ENCODE assay signal across 11 cellular contexts in genomic region chr1:41504126-41505035, GRCh38. TPM values are rescaled to one million over a fixed set of nuclear protein-coding genes. Genes with fewer than 3 reads are reported as not detected.
DNase-seq lines count a peak whose midpoint lies in the region; ATAC-seq, FAIRE-seq and TF ChIP-seq lines count a peak whose summit lies in the region.
"Had no signal": no experiment of that assay in that cellular context is flagged by ENCODE, and none has a peak within 500 bp of the region (broad histone marks: within the 10 kb centered on the region; RNA-seq: fewer than 3 reads in every experiment).

No MANE protein-coding gene starts in this region.

- POLR2A ChIA-PET in K562 (lab: Yijun Ruan, JAX), result no interaction called here
- POLR2A ChIA-PET in CD4-positive, alpha-beta T cell (lab: Charles Lee), result no interaction called here

- H3K36me3 Mint-ChIP-seq in neural progenitor cell, result no peaks in the 10 kb centered on the region
- no peaks in the 10 kb centered on the region for H3K36me3 Mint-ChIP-seq in CD4-positive, alpha-beta T cell (ENCODE audit: low read depth)

- H3K4me3 ChIP-seq in K562, result no peak overlapping the region
- no peak overlapping the region for H3K4me3 ChIP-seq in neural progenitor cell

- CTCF ChIA-PET in K562 (lab: Yijun Ruan, JAX; ENCODE audit: low intra/inter-chr PET ratio), result no interaction called here
- CTCF ChIA-PET in CD4-positive, alpha-beta T cell (lab: Charles Lee), result no interaction called here

- H3K9me3 Mint-ChIP-seq in neural progenitor cell, result no peaks in the 10 kb centered on the region
- H3K9me3 Mint-ChIP-seq in CD4-positive, alpha-beta T cell, result no peaks in the 10 kb centered on the region
- H3K9me3 Mint-ChIP-seq: activated naive CD4-positive, alpha-beta T cell treated with anti-CD3 and anti-CD28 coated beads for 36 hours; stimulated activated naive CD8-positive, alpha-beta T cell treated with anti-CD3 and anti-CD28 coated beads, Interleukin-15, amount 100 ng/mL, for 72 hours had no signal

- H3K79me2 ChIP-seq in K562 (ENCODE audit: control insufficient read depth, insufficient read depth, low read length) (no peaks in the 10 kb centered on the region), neural progenitor cell (ENCODE audit: low read depth) (no peaks in the 10 kb centered on the region)

- H3K4me3 Mint-ChIP-seq in neural progenitor cell, result no peak overlapping the region
- H3K4me3 Mint-ChIP-seq in CD4-positive, alpha-beta T cell, result no peak overlapping the region
- H3K4me3 Mint-ChIP-seq: activated naive CD4-positive, alpha-beta T cell treated with anti-CD3 and anti-CD28 coated beads for 36 hours; stimulated activated naive CD8-positive, alpha-beta T cell treated with anti-CD3 and anti-CD28 coated beads, Interleukin-15, amount 100 ng/mL, for 72 hours had no signal

- peak overlapping the region; percentile 32 for H3K27ac Mint-ChIP-seq in neural progenitor cell
- H3K27ac Mint-ChIP-seq in CD4-positive, alpha-beta T cell, result no peak overlapping the region
- H3K27ac Mint-ChIP-seq: activated naive CD4-positive, alpha-beta T cell treated with anti-CD3 and anti-CD28 coated beads for 36 hours had no signal

- no peaks in the 10 kb centered on the region for H3K27me3 Mint-ChIP-seq in neural progenitor cell (ENCODE audit: insufficient read depth, low read depth)
- no peaks in the 10 kb centered on the region for H3K27me3 Mint-ChIP-seq in CD4-positive, alpha-beta T cell
- H3K27me3 Mint-ChIP-seq: stimulated activated naive CD8-positive, alpha-beta T cell treated with anti-CD3 and anti-CD28 coated beads, Interleukin-15, amount 100 ng/mL, for 72 hours had no signal

- ATAC-seq in K562, result peak; percentile 33
- no peak for ATAC-seq in CD4-positive, alpha-beta T cell (ENCODE audit: poor library complexity)
- no peak for ATAC-seq in GM18505 (IDR thresholded peaks at IDR 0.05; ENCODE audit: unreplicated experiment)
- ATAC-seq: stimulated activated naive CD8-positive, alpha-beta T cell treated with anti-CD3 and anti-CD28 coated beads, Interleukin-15, amount 100 ng/mL, for 72 hours had no signal

- H3F3A ChIP-seq in neural progenitor cell (ENCODE audit: low read depth), result peaks cover 3% of the 10 kb centered on the region

- peaks cover 5 to 6% of the 10 kb centered on the region in 2 experiments; a peak in 3 of 5 replicates for H3K4me1 ChIP-seq in K562 (replicated peaks in 1 of 2; ENCODE audit: control insufficient read depth in 2 of 2, insufficient read depth in 2 of 2, low read length in 2 of 2)
- H3K4me1 ChIP-seq in neural progenitor cell, result peaks cover 6% of the 10 kb centered on the region

- H3K36me3 ChIP-seq in K562 (ENCODE audit: control insufficient read depth, insufficient read depth, low read length) (no peaks in the 10 kb centered on the region), neural progenitor cell (no peaks in the 10 kb centered on the region)

- H3K9ac ChIP-seq in K562 (ENCODE audit: insufficient read depth in 1 of 2, low read depth in 2 of 2, low read length in 2 of 2) (0 out of 4 replicates have a peak overlapping the region, but pooled peaks of 1 of the 2 experiments have one; percentile 17), neural progenitor cell (no peak overlapping the region)

- peaks cover 34 to 61% of the 10 kb centered on the region in 2 experiments for H3K27me3 ChIP-seq in K562 (ENCODE audit: control insufficient read depth in 2 of 2, insufficient read depth in 2 of 2, low read length in 2 of 2)
- H3K27me3 ChIP-seq in neural progenitor cell, result no peaks in the 10 kb centered on the region
- H3K27me3 ChIP-seq in CD4-positive, alpha-beta T cell (ENCODE audit: control insufficient read depth, insufficient read depth, low read length), result no peaks in the 10 kb centered on the region

- no peaks in the 10 kb centered on the region for H3K9me1 ChIP-seq in K562 (ENCODE audit: control insufficient read depth, insufficient read depth, low read length)

- DNase-seq in NCI-H146 (lab: John Stamatoyannopoulos, UW) (peak; percentile 40), NCI-H146 treated with DMSO at 0.1 percent for 48 hours (lab: John Stamatoyannopoulos, UW; ENCODE audit: unreplicated experiment) (no peak), NCI-H2196 treated with DMSO at 0.1 percent for 48 hours (lab: John Stamatoyannopoulos, UW; ENCODE audit: unreplicated experiment) (peak; percentile 88), K562 (ENCODE audit: extremely low read depth in 1 of 4, low spot score in 3 of 4) (peak in 2 of 4 experiments; percentile 29 to 45), neural progenitor cell (ENCODE audit: low spot score) (no peak), T-helper 1 cell (no peak)
- no peak for DNase-seq in CD4-positive, alpha-beta T cell
- DNase-seq: activated naive CD4-positive, alpha-beta T cell treated with anti-CD3 and anti-CD28 coated beads for 36 hours; hippocampal formation; stimulated activated naive CD8-positive, alpha-beta T cell treated with anti-CD3 and anti-CD28 coated beads, Interleukin-15, amount 100 ng/mL, for 72 hours had no signal

- FAIRE-seq in K562 (lab: Jason Lieb, UNC), result peak; percentile 77

- H3K4me2 ChIP-seq in K562 (ENCODE audit: insufficient read depth, low read length) (peak overlapping the region; percentile 26; the same call in 1 of the 2 replicates), neural progenitor cell (no peak overlapping the region)

- no peak for TF ChIP-seq POLR2A in K562 (conservative IDR thresholded peaks at IDR 0.05)
- TF ChIP-seq POLR2A in GM18505 (IDR thresholded peaks at IDR 0.05; ENCODE audit: borderline replicate concordance, extremely low read depth, insufficient read depth, insufficient read length), result no peak

- no TSS peak for BruUV-seq in K562 (replicated peaks; lab: Mats Ljungman, UMichigan)

- H2AFZ ChIP-seq in K562 (ENCODE audit: low read depth, low read length) (no peak overlapping the region), neural progenitor cell (replicated peaks) (no peak overlapping the region)

- H3K4me1 Mint-ChIP-seq in neural progenitor cell, result peaks cover 33% of the 10 kb centered on the region
- peaks cover 10% of the 10 kb centered on the region for H3K4me1 Mint-ChIP-seq in CD4-positive, alpha-beta T cell (ENCODE audit: low read depth)

- 10% methylated on average over 15 of the region's 15 CpGs for WGBS in K562 (ENCODE audit: insufficient coverage, low coverage, missing lambda C conversion rate)

- in situ Hi-C loops in K562 (cut with MboI), result no loop called here

- intact Hi-C loops in K562 (cut with micrococcal nuclease), result no loop called here
- intact Hi-C loops in CD4-positive, alpha-beta T cell (cut with DNase I, micrococcal nuclease), result no loop called here

- H3K9me3 ChIP-seq in K562 (replicated peaks; ENCODE audit: control insufficient read depth, insufficient read depth, low read depth, low read length) (no peaks in the 10 kb centered on the region), neural progenitor cell (ENCODE audit: low read depth) (no peaks in the 10 kb centered on the region)
- no peaks in the 10 kb centered on the region for H3K9me3 ChIP-seq in CD4-positive, alpha-beta T cell (ENCODE audit: control insufficient read depth, low read length)

- no peak for TF ChIP-seq EP300 in K562 (IDR thresholded peaks at IDR 0.05; ENCODE audit: low read length)

- no peaks in the 10 kb centered on the region; the same call in 1 of the 2 replicates for H4K20me1 ChIP-seq in K562 (replicated peaks; ENCODE audit: control insufficient read depth, insufficient read depth, low read length)
- no peaks in the 10 kb centered on the region for H4K20me1 ChIP-seq in neural progenitor cell (ENCODE audit: low read depth)

- TF ChIP-seq RAD21 in K562 (CRISPR knock-in tag; conservative IDR thresholded peaks at IDR 0.05 in 1 of 2, IDR thresholded peaks at IDR 0.05 in 1 of 2), result no peak

- H3K27ac ChIP-seq in K562 (ENCODE audit: extremely low read depth, low read depth, low read length) (no peak overlapping the region), neural progenitor cell (no peak overlapping the region)
- H3K27ac ChIP-seq in CD4-positive, alpha-beta T cell (ENCODE audit: low read depth, low read length), result no peak overlapping the region

- TF ChIP-seq CTCF in K562 (IDR thresholded peaks at IDR 0.05 in 2 of 3, conservative IDR thresholded peaks at IDR 0.05 in 1 of 3; ENCODE audit: insufficient read depth in 2 of 3, low read depth in 1 of 3, low read length in 3 of 3) (no peak), neural progenitor cell (IDR thresholded peaks at IDR 0.05) (no peak)
- no peak for TF ChIP-seq CTCF in CD4-positive, alpha-beta T cell (IDR thresholded peaks at IDR 0.05)

TF ChIP-seq in K562, 482 proteins besides CTCF, POLR2A, EP300 and RAD21 (continues in another document):
- TF ChIP-seq SRF (CRISPR knock-in tag; IDR thresholded peaks at IDR 0.05) (no peak), JUN (IDR thresholded peaks at IDR 0.05; ENCODE audit: borderline replicate concordance, low read depth, low read length) (0 out of 2 replicates have a peak, but pooled peaks have one; percentile 15), JUN (CRISPR knock-in tag; IDR thresholded peaks at IDR 0.05; ENCODE audit: borderline replicate concordance) (no peak), PTBP1 (IDR thresholded peaks at IDR 0.05; ENCODE audit: low read depth, low read length) (no peak), CTBP1 (IDR thresholded peaks at IDR 0.05; ENCODE audit: borderline replicate concordance) (peak; percentile 54; the same call in 1 of the 2 replicates), RBFOX2 (IDR thresholded peaks at IDR 0.05; ENCODE audit: low read depth, low read length) (no peak), SIX5 (IDR thresholded peaks at IDR 0.05; ENCODE audit: borderline replicate concordance in 1 of 2, insufficient read depth in 1 of 2, low read depth in 1 of 2, low read length in 2 of 2) (no peak), SMARCC2 (IDR thresholded peaks at IDR 0.05; ENCODE audit: low read depth) (no peak), NFIC (IDR thresholded peaks at IDR 0.05) (peak; percentile 78)

RNA-seq across cellular contexts. Expression of gene EDN2, which starts 19.9 kb away (rescaled TPM):
- not detected in 2 replicates for total RNA-seq in K562 (2011; cell fraction: chromatin; rRNA removed; ENCODE audit: low replicate concordance)
- total RNA-seq in K562 (2011; cell fraction: nucleolus; rRNA removed), result not detected in 2 replicates
- not detected in 2 replicates for total RNA-seq in K562 (2011; cell fraction: nucleoplasm; rRNA removed)
- not detected in 2 replicates for total RNA-seq in K562 (2014; rRNA removed)
- not detected in 2 replicates for total RNA-seq in K562 (2014; rRNA removed; fragmentation: Illumina TruSeq; extraction: Trizol)
- total RNA-seq in K562 (2015; rRNA removed; fragmentation: Illumina TruSeq; extraction: Trizol), result not detected in 2 replicates
- total RNA-seq in K562 (2021), result not detected in 2 replicates
- polyA plus RNA-seq in K562 (2011; rRNA removed), result not detected in 2 replicates
- not detected in 2 replicates for polyA plus RNA-seq in K562 (2011; cell fraction: cytosol; rRNA removed)
- not detected in 2 replicates for polyA plus RNA-seq in K562 (2011; cell fraction: nucleus; rRNA removed)
- not detected in 2 replicates for polyA plus RNA-seq in K562 (2012)
- polyA plus RNA-seq in K562 (2014; fragmentation: Illumina TruSeq; extraction: Trizol), result not detected in 2 replicates
- not detected for polyA plus RNA-seq in K562 (2014; fragmentation: Nextera tagmentation; extraction: Ambion mirVana)
- polyA plus RNA-seq in K562 (2014; rRNA removed), result not detected in 2 replicates
- polyA minus RNA-seq in K562 (2011; rRNA and poly(A)+ RNA removed), result not detected in 2 replicates
- polyA minus RNA-seq in K562 (2011; cell fraction: cytosol; rRNA and poly(A)+ RNA removed), result not detected in 2 replicates
- polyA minus RNA-seq in K562 (2011; cell fraction: nucleus; rRNA and poly(A)+ RNA removed), result not detected in 2 replicates
- total RNA-seq in neural progenitor cell (ENCODE audit: low replicate concordance), result not detected in 2 replicates
- total RNA-seq in CD4-positive, alpha-beta T cell, result not detected
- total RNA-seq: activated naive CD4-positive, alpha-beta T cell treated with anti-CD3 and anti-CD28 coated beads for 36 hours had no signal

Comparison
In these comparisons a context has a peak if more than half of its experiments do, and no peak if none do; other contexts are left out.
1. DNase-seq: peak in NCI-H146 (single experiment) and NCI-H2196 treated with DMSO at 0.1 percent for 48 hours (single experiment); none in NCI-H146 treated with DMSO at 0.1 percent for 48 hours (single experiment), neural progenitor cell (single experiment), CD4-positive, alpha-beta T cell (0 of 10) and T-helper 1 cell (0 of 5).